1 cellular context compared by ENCODE assay signal in genomic region chrX:11557120-11557519, GRCh38.
TF ChIP-seq lines count a peak whose summit lies in the region.

No MANE protein-coding gene starts in this region.

TF ChIP-seq in SK-N-SH, 30 proteins besides CTCF, POLR2A, EP300 and RAD21 (continued from another document):
- TF ChIP-seq ZBTB33 (IDR thresholded peaks at IDR 0.05; ENCODE audit: borderline replicate concordance, low read depth) (no peak), PBX3 (IDR thresholded peaks at IDR 0.05) (no peak)
TF ChIP-seq in SK-N-SH: peak in this region for 3.
